In the genomic region with DNA sequence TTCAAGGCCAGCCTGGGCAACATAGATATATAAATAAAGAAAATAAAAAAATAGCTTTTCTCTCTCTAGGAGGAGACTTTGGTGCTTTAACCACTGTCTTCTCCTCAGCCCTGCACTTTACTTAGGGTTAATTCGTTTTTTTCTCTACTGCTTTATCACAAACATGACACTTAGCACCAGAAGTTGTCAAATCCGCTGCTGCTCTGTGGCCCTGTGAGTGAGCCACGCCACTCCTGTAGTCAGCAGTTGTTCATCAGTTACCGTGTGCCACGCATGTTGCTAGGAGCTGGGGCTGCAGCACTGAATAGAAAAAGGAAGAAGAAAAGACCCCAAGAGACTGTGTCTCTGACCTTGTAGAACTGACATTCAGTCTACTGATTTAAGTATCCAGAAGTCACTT, we compare ENCODE assay signal across 31 cellular contexts.
A peak's percentile ranks its signal among the peaks of the same experiment; 100 is the strongest.
DNase-seq lines count a peak whose midpoint lies in the region; ATAC-seq and TF ChIP-seq lines count a peak whose summit lies in the region.
"Had no signal": no experiment of that assay in that cellular context is flagged by ENCODE, and none has a peak within 500 bp of the region (broad histone marks: within the 10 kb centered on the region; RNA-seq: fewer than 3 reads in every experiment).

No MANE protein-coding gene starts in this region.

- H3K27ac ChIP-seq in CD8-positive, alpha-beta memory T cell (ENCODE audit: low read depth, low read length): no peak overlapping the region
- no peak overlapping the region for H3K27ac ChIP-seq in right lobe of liver
- H3K27ac ChIP-seq: ovary, thoracic aorta had no signal

- H3K4me3 Mint-ChIP-seq in activated CD8-positive, alpha-beta memory T cell treated with anti-CD3 and anti-CD28 coated beads, Interleukin-2, amount 10 ng/mL, durations not matched to agents 7 days and 5 days: no peak overlapping the region
- peak overlapping the region in 1 of 7 donors; percentile 34 for H3K4me3 Mint-ChIP-seq in CD8-positive, alpha-beta memory T cell
- H3K4me3 Mint-ChIP-seq in activated T-helper 17 cell treated with anti-CD3 and anti-CD28 coated beads, Interleukin-2, amount 50 U/mL, for 72 hours: no peak overlapping the region
- H3K4me3 Mint-ChIP-seq in natural killer cell: peak overlapping the region; percentile 35
- H3K4me3 Mint-ChIP-seq: nephron progenitor cell had no signal

- no peak for ATAC-seq in activated CD8-positive, alpha-beta memory T cell treated with anti-CD3 and anti-CD28 coated beads, Interleukin-2, amount 10 ng/mL, durations not matched to agents 7 days and 5 days
- no peak for ATAC-seq in activated T-helper 17 cell treated with anti-CD3 and anti-CD28 coated beads, Interleukin-2, amount 50 U/mL, for 72 hours (replicated peaks)
- peak; percentile 72 to 83 (median 82) for ATAC-seq in natural killer cell
- no peak for ATAC-seq in right lobe of liver
- ATAC-seq in esophagus mucosa: no peak
- ATAC-seq: heart left ventricle; PC-3; stimulated activated naive CD8-positive, alpha-beta T cell treated with anti-CD3 and anti-CD28 coated beads, Interleukin-15, Interleukin-2, amounts not matched to agents 100 U/mL and 50 U/mL, for 24 hours had no signal

- peaks cover 17% of the 10 kb centered on the region for H3K4me1 Mint-ChIP-seq in activated CD8-positive, alpha-beta memory T cell treated with anti-CD3 and anti-CD28 coated beads, Interleukin-2, amount 10 ng/mL, durations not matched to agents 7 days and 5 days
- peaks cover 19 to 53% (median 39%) of the 10 kb centered on the region in 3 donors for H3K4me1 Mint-ChIP-seq in CD8-positive, alpha-beta memory T cell
- H3K4me1 Mint-ChIP-seq in activated T-helper 17 cell treated with anti-CD3 and anti-CD28 coated beads, Interleukin-2, amount 50 U/mL, for 72 hours: peaks cover 20% of the 10 kb centered on the region
- H3K4me1 Mint-ChIP-seq in natural killer cell: peaks cover 53 to 67% of the 10 kb centered on the region in 2 donors

- H3K36me3 Mint-ChIP-seq in activated CD8-positive, alpha-beta memory T cell treated with anti-CD3 and anti-CD28 coated beads, Interleukin-2, amount 10 ng/mL, durations not matched to agents 7 days and 5 days: peaks cover 55% of the 10 kb centered on the region
- peaks cover 3 to 67% (median 9%) of the 10 kb centered on the region in 3 donors for H3K36me3 Mint-ChIP-seq in CD8-positive, alpha-beta memory T cell
- no peaks in the 10 kb centered on the region for H3K36me3 Mint-ChIP-seq in activated T-helper 17 cell treated with anti-CD3 and anti-CD28 coated beads, Interleukin-2, amount 50 U/mL, for 72 hours (ENCODE audit: low read depth)
- peaks cover 10% of the 10 kb centered on the region for H3K36me3 Mint-ChIP-seq in natural killer cell

- no peak for TF ChIP-seq CTCF in natural killer cell (IDR thresholded peaks at IDR 0.05)
- TF ChIP-seq CTCF in right lobe of liver (IDR thresholded peaks at IDR 0.05): no peak

- no peaks in the 10 kb centered on the region for H3K27me3 Mint-ChIP-seq in activated CD8-positive, alpha-beta memory T cell treated with anti-CD3 and anti-CD28 coated beads, Interleukin-2, amount 10 ng/mL, durations not matched to agents 7 days and 5 days
- peaks cover 0 to 1% of the 10 kb centered on the region in 2 donors for H3K27me3 Mint-ChIP-seq in CD8-positive, alpha-beta memory T cell
- no peaks in the 10 kb centered on the region for H3K27me3 Mint-ChIP-seq in activated T-helper 17 cell treated with anti-CD3 and anti-CD28 coated beads, Interleukin-2, amount 50 U/mL, for 72 hours
- H3K27me3 Mint-ChIP-seq in natural killer cell (ENCODE audit: low read depth in 2 of 2): no peaks in the 10 kb centered on the region

- peaks cover 45% of the 10 kb centered on the region for H3K36me3 ChIP-seq in CD8-positive, alpha-beta memory T cell (ENCODE audit: insufficient read depth, low read length)
- H3K36me3 ChIP-seq in right lobe of liver: no peaks in the 10 kb centered on the region
- H3K36me3 ChIP-seq: MG63, ovary, thoracic aorta had no signal

- WGBS in right lobe of liver (ENCODE audit: insufficient coverage, low coverage, low lambda C conversion rate, missing lambda C conversion rate): 42% methylated on average over 3 of the region's 5 CpGs

- H3K4me3 ChIP-seq in CD8-positive, alpha-beta memory T cell (ENCODE audit: low read length): no peak overlapping the region
- no peak overlapping the region for H3K4me3 ChIP-seq in right lobe of liver
- H3K4me3 ChIP-seq: dorsolateral prefrontal cortex, heart left ventricle, MG63, ovary, thoracic aorta had no signal

- CTCF ChIA-PET in activated CD8-positive, alpha-beta memory T cell treated with anti-CD3 and anti-CD28 coated beads, Interleukin-2, amount 10 ng/mL, durations not matched to agents 7 days and 5 days (lab: Charles Lee): no interaction called here
- CTCF ChIA-PET in CD8-positive, alpha-beta memory T cell (lab: Charles Lee): no interaction called here

- H3K9me3 Mint-ChIP-seq in activated CD8-positive, alpha-beta memory T cell treated with anti-CD3 and anti-CD28 coated beads, Interleukin-2, amount 10 ng/mL, durations not matched to agents 7 days and 5 days (ENCODE audit: low read depth): no peaks in the 10 kb centered on the region
- no peaks in the 10 kb centered on the region for H3K9me3 Mint-ChIP-seq in CD8-positive, alpha-beta memory T cell
- no peaks in the 10 kb centered on the region for H3K9me3 Mint-ChIP-seq in activated T-helper 17 cell treated with anti-CD3 and anti-CD28 coated beads, Interleukin-2, amount 50 U/mL, for 72 hours
- H3K9me3 Mint-ChIP-seq in natural killer cell: no peaks in the 10 kb centered on the region
- H3K9me3 Mint-ChIP-seq: nephron progenitor cell had no signal

- H3K4me1 ChIP-seq in CD8-positive, alpha-beta memory T cell (ENCODE audit: insufficient read depth, low read length): peaks cover 25% of the 10 kb centered on the region
- H3K4me1 ChIP-seq in right lobe of liver: no peaks in the 10 kb centered on the region

- intact Hi-C loops in natural killer cell (cut with micrococcal nuclease) (loop anchor here (2.0 to 5.0 kb wide), 2 partner anchors 14 to 33 kb away; no protein-coding TSS in a partner anchor), right lobe of liver (cut with DNase I) (no loop called here)

- no peak for DNase-seq in activated CD8-positive, alpha-beta memory T cell treated with anti-CD3 and anti-CD28 coated beads, Interleukin-2, amount 10 ng/mL, durations not matched to agents 7 days and 5 days
- DNase-seq in activated CD8-positive, alpha-beta memory T cell treated with anti-CD3 and anti-CD28 coated beads, Interleukin-2, amount 50 U/mL, for 48 hours: no peak
- no peak for DNase-seq in CD8-positive, alpha-beta memory T cell
- no peak for DNase-seq in natural killer cell
- no peak for DNase-seq in right lobe of liver
- no peak for DNase-seq in T-helper 9 cell
- DNase-seq: 8988T; activated CD4-positive, alpha-beta T cell treated with anti-CD3 and anti-CD28 coated beads, Interleukin-2, amount 50 U/mL, for 48 hours; activated gamma-delta T cell; activated T-cell treated with anti-CD3 and anti-CD28 coated beads for 4 hours; amygdala; DMS153; dorsolateral prefrontal cortex; foreskin melanocyte; heart left ventricle; KG1; kidney; MG63; NCI-H1105 treated with DMSO at 0.1 percent for 48 hours; NCI-H187 treated with DMSO at 0.1 percent for 48 hours; NCI-H524; nephron progenitor cell; NK-92 treated with Interleukin-12 subunit alpha and Interleukin-12 subunit beta, amount 100 ng/mL, for 24 hours; ovary; PC-3; small intestine; stimulated activated naive CD8-positive, alpha-beta T cell treated with anti-CD3 and anti-CD28 coated beads, Interleukin-15, Interleukin-2, amounts not matched to agents 100 U/mL and 50 U/mL, for 24 hours; T-helper 1 cell had no signal

- TF ChIP-seq POLR2A in right lobe of liver (IDR thresholded peaks at IDR 0.05): no peak

- no peaks in the 10 kb centered on the region for H3K27me3 ChIP-seq in CD8-positive, alpha-beta memory T cell (ENCODE audit: insufficient read depth, low read length, poor library complexity, severe bottlenecking)
- no peaks in the 10 kb centered on the region for H3K27me3 ChIP-seq in right lobe of liver
- H3K27me3 ChIP-seq: heart left ventricle, MG63, ovary had no signal

- H3K27ac Mint-ChIP-seq in activated CD8-positive, alpha-beta memory T cell treated with anti-CD3 and anti-CD28 coated beads, Interleukin-2, amount 10 ng/mL, durations not matched to agents 7 days and 5 days: peak overlapping the region; percentile 26
- peak overlapping the region; percentile 16 to 93 (median 66) for H3K27ac Mint-ChIP-seq in CD8-positive, alpha-beta memory T cell
- H3K27ac Mint-ChIP-seq in activated T-helper 17 cell treated with anti-CD3 and anti-CD28 coated beads, Interleukin-2, amount 50 U/mL, for 72 hours: peak overlapping the region; percentile 1
- H3K27ac Mint-ChIP-seq in natural killer cell: peak overlapping the region in 1 of 2 donors; percentile 78
- H3K27ac Mint-ChIP-seq: nephron progenitor cell had no signal

- H3K9me3 ChIP-seq in CD8-positive, alpha-beta memory T cell (ENCODE audit: low read length): no peaks in the 10 kb centered on the region
- no peaks in the 10 kb centered on the region for H3K9me3 ChIP-seq in right lobe of liver
- H3K9me3 ChIP-seq: heart left ventricle, MG63, ovary, thoracic aorta had no signal

- POLR2A ChIA-PET in CD8-positive, alpha-beta memory T cell (lab: Charles Lee): no interaction called here

Comparison
In these comparisons a context has a peak if more than half of its experiments do, and no peak if none do; other contexts are left out.
1. ATAC-seq: peak in natural killer cell (3 of 3); none in activated CD8-positive, alpha-beta memory T cell treated with anti-CD3 and anti-CD28 coated beads, Interleukin-2, amount 10 ng/mL, durations not matched to agents 7 days and 5 days (single experiment), activated T-helper 17 cell treated with anti-CD3 and anti-CD28 coated beads, Interleukin-2, amount 50 U/mL, for 72 hours (single experiment), right lobe of liver (0 of 4) and esophagus mucosa (single experiment).